31 cellular contexts compared by ENCODE assay signal in the genomic region with DNA sequence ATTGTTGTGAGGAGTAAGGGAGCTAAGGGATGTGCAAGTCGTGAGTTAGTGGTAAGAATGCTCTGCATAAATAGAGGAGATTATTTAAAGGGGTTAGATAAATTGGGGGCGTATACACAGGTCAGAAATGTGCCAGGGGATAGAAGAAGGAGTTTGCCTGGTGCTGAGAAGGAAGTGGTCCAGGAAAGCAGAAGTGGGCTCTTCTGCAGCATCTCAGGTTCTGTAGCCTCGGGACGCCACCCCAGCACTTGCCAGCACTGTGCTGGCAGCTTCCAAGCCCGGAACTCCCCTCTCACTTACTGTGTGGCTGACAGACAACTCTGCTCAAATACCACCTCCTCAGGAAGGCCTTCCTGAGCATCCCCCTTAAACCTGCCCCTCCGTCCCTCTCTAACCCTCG. TPM values are rescaled to one million over a fixed set of nuclear protein-coding genes. Genes with fewer than 3 reads are reported as not detected.
DNase-seq lines count a peak whose midpoint lies in the region; ATAC-seq, FAIRE-seq and TF ChIP-seq lines count a peak whose summit lies in the region.
"Had no signal": no experiment of that assay in that cellular context is flagged by ENCODE, and none has a peak within 500 bp of the region (broad histone marks: within the 10 kb centered on the region; RNA-seq: fewer than 3 reads in every experiment).

No MANE protein-coding gene starts in this region.

- H3K36me3 Mint-ChIP-seq in naive B cell (peaks cover 0 to 2% of the 10 kb centered on the region in 2 donors), type B pancreatic cell (no peaks in the 10 kb centered on the region)
- H3K36me3 Mint-ChIP-seq: CD8-positive, alpha-beta memory T cell; natural killer cell had no signal

- H3K27me3 Mint-ChIP-seq in naive B cell (peaks cover 46 to 50% (median 49%) of the 10 kb centered on the region in 3 donors), type B pancreatic cell (no peaks in the 10 kb centered on the region)

- no peaks in the 10 kb centered on the region for H3K36me3 ChIP-seq in GM12878 (ENCODE audit: control insufficient read depth in 2 of 2, insufficient read depth in 2 of 2, low read length in 1 of 2)
- H3K36me3 ChIP-seq: HAP-1, ovary had no signal

- intact Hi-C loops in GM12878 (cut with micrococcal nuclease; ENCODE audit: unreplicated experiment) = no loop called here

- no peak overlapping the region for H3K4me3 Mint-ChIP-seq in naive B cell
- H3K4me3 Mint-ChIP-seq in type B pancreatic cell = peak overlapping the region; percentile 17
- H3K4me3 Mint-ChIP-seq: activated naive CD8-positive, alpha-beta T cell treated with anti-CD3 and anti-CD28 coated beads, Interleukin-2, amount 50 U/mL, for 24 hours; CD8-positive, alpha-beta memory T cell; dendritic cell treated with granulocyte-macrophage colony-stimulating factor and Interleukin-4, amounts not matched to agents 40 ng/mL and 50 ng/mL, for 4 days; natural killer cell; stimulated activated naive CD8-positive, alpha-beta T cell treated with anti-CD3 and anti-CD28 coated beads, Interleukin-15, Interleukin-2, amounts not matched to agents 100 ng/mL and 50 ng/mL, for 24 hours; T-helper 17 cell had no signal

- BruUV-seq in GM12878 (replicated peaks; lab: Mats Ljungman, UMichigan) = no TSS peak

- H3K27ac Mint-ChIP-seq in naive B cell (no peak overlapping the region), type B pancreatic cell (peak overlapping the region; percentile 96)
- H3K27ac Mint-ChIP-seq: activated naive CD8-positive, alpha-beta T cell treated with anti-CD3 and anti-CD28 coated beads, Interleukin-2, amount 50 U/mL, for 24 hours; CD8-positive, alpha-beta memory T cell; dendritic cell treated with granulocyte-macrophage colony-stimulating factor and Interleukin-4, amounts not matched to agents 40 ng/mL and 50 ng/mL, for 4 days; natural killer cell; stimulated activated naive CD8-positive, alpha-beta T cell treated with anti-CD3 and anti-CD28 coated beads, Interleukin-15, Interleukin-2, amounts not matched to agents 100 ng/mL and 50 ng/mL, for 24 hours; T-helper 17 cell had no signal

- in situ Hi-C loops in GM12878 (cut with MboI) = no loop called here

- SMC1A ChIA-PET in GM12878 (lab: Charles Lee; ENCODE audit: uncharacterized antibody, unreplicated experiment) = no interaction called here

- no peak for TF ChIP-seq EP300 in GM12878 (IDR thresholded peaks at IDR 0.05; ENCODE audit: borderline replicate concordance in 1 of 2, control insufficient read depth in 1 of 2, low read depth in 2 of 2, low read length in 2 of 2)

- TF ChIP-seq POLR2A in GM12878 (IDR thresholded peaks at IDR 0.05; ENCODE audit: low read depth, low read length) = no peak

- H3K79me2 ChIP-seq in GM12878 (ENCODE audit: control insufficient read depth, insufficient read depth, low read length) = no peaks in the 10 kb centered on the region

- ATAC-seq in GM12878 = peak; percentile 45; the same call in 2 of the 3 replicates
- ATAC-seq in naive B cell (ENCODE audit: low read depth in 2 of 2) = peak; percentile 14 to 61
- ATAC-seq in GM18498 (IDR thresholded peaks at IDR 0.05; ENCODE audit: unreplicated experiment) = no peak
- ATAC-seq: HepG2, natural killer cell, T-helper 17 cell had no signal

- WGBS in GM12878 (ENCODE audit: insufficient coverage, insufficient replicate concordance, low lambda C conversion rate, missing lambda C conversion rate) = 7% methylated on average over 7 of the region's 7 CpGs

- no peak overlapping the region for H2AFZ ChIP-seq in GM12878 (ENCODE audit: control insufficient read depth, low read depth, low read length)

- H3K4me3 ChIP-seq in GM12878 = no peak overlapping the region
- H3K4me3 ChIP-seq: HAP-1, ovary, testis had no signal

- no peak for FAIRE-seq in GM12878 (lab: Jason Lieb, UNC)
- FAIRE-seq: astrocyte, HepG2, urothelium cell line had no signal

- POLR2A ChIA-PET in GM12878 (lab: Charles Lee) = no interaction called here

- H3K4me1 Mint-ChIP-seq in naive B cell (peaks cover 0 to 5% (median 0%) of the 10 kb centered on the region in 3 donors), type B pancreatic cell (ENCODE audit: unreplicated experiment) (peaks cover 65% of the 10 kb centered on the region)

- DNase-seq in SIG-M5 treated with dmso at 0.1 percent for 504 hours (lab: John Stamatoyannopoulos, UW; ENCODE audit: unreplicated experiment) (peak; percentile 26), SIG-M5 (lab: John Stamatoyannopoulos, UW) (no peak), GM12878 (ENCODE audit: low read depth, low spot score) (no peak), naive B cell (no peak), type B pancreatic cell (ENCODE audit: extremely low spot score, unreplicated experiment) (no peak), NCI-H2107 treated with DMSO at 0.1 percent for 48 hours (lab: John Stamatoyannopoulos, UW; ENCODE audit: unreplicated experiment) (no peak), NCI-H1092 treated with DMSO at 0.1 percent for 48 hours (lab: John Stamatoyannopoulos, UW) (no peak)
- DNase-seq: activated CD4-positive, alpha-beta T cell treated with anti-CD3 and anti-CD28 coated beads, Interleukin-2, amount 50 U/mL, for 48 hours; activated CD4-positive, CD25-positive, alpha-beta regulatory T cell treated with anti-CD3 and anti-CD28 coated beads, Interleukin-2, amount 50 U/mL, for 72 hours; activated naive CD4-positive, alpha-beta T cell; activated naive CD8-positive, alpha-beta T cell treated with anti-CD3 and anti-CD28 coated beads, Interleukin-2, amount 50 U/mL, for 24 hours; AML-193; CD8-positive, alpha-beta memory T cell; DMS 273 treated with DMSO at 0.1 percent for 48 hours; erythroblast; Karpas-422; natural killer cell; NCI-H1694; NCI-H446 treated with DMSO at 0.1 percent for 48 hours; retina; T-helper 17 cell; testis had no signal

- no peak for TF ChIP-seq CTCF in GM12878 (IDR thresholded peaks at IDR 0.05 in 2 of 3, conservative IDR thresholded peaks at IDR 0.05 in 1 of 3; ENCODE audit: control insufficient read depth in 2 of 3, extremely low read depth in 1 of 3, insufficient read depth in 1 of 3, low read depth in 3 of 3, low read length in 3 of 3)
- TF ChIP-seq CTCF in type B pancreatic cell (conservative IDR thresholded peaks at IDR 0.05) = no peak

- no peak overlapping the region for H3K9ac ChIP-seq in GM12878 (ENCODE audit: control insufficient read depth, insufficient read depth, low read length)

- H4K20me1 ChIP-seq in GM12878 (ENCODE audit: control insufficient read depth, insufficient read depth) = no peaks in the 10 kb centered on the region; the same call in 1 of the 2 replicates

- peaks cover 0 to 1% of the 10 kb centered on the region in 2 experiments; a peak in 1 of 4 replicates for H3K27me3 ChIP-seq in GM12878 (replicated peaks in 1 of 2; ENCODE audit: control insufficient read depth in 2 of 2, insufficient read depth in 2 of 2, low read length in 1 of 2)
- H3K27me3 ChIP-seq: ovary, testis had no signal

- H3K4me2 ChIP-seq in GM12878 (ENCODE audit: control insufficient read depth, insufficient read depth) = no peak overlapping the region

- H3K9me3 ChIP-seq in GM12878 (replicated peaks; ENCODE audit: control insufficient read depth, insufficient read depth, low read length) = no peaks in the 10 kb centered on the region
- H3K9me3 ChIP-seq: HAP-1, ovary, testis had no signal

- peaks cover 7% of the 10 kb centered on the region for H3K4me1 ChIP-seq in GM12878 (ENCODE audit: control insufficient read depth, insufficient read depth, low read length)
- H3K4me1 ChIP-seq: HAP-1 had no signal

- RAD21 ChIA-PET in GM12878 (lab: Charles Lee; ENCODE audit: unreplicated experiment) = no interaction called here

- CTCF ChIA-PET in GM12878 (lab: Yijun Ruan, JAX) = no interaction called here

- TF ChIP-seq RAD21 in GM12878 (IDR thresholded peaks at IDR 0.05; ENCODE audit: insufficient read depth, low read depth, low read length) = no peak

- H3K9me3 Mint-ChIP-seq in naive B cell (no peaks in the 10 kb centered on the region), type B pancreatic cell (no peaks in the 10 kb centered on the region)
- H3K9me3 Mint-ChIP-seq: activated naive CD8-positive, alpha-beta T cell treated with anti-CD3 and anti-CD28 coated beads, Interleukin-2, amount 50 U/mL, for 24 hours; CD8-positive, alpha-beta memory T cell; dendritic cell treated with granulocyte-macrophage colony-stimulating factor and Interleukin-4, amounts not matched to agents 40 ng/mL and 50 ng/mL, for 4 days; natural killer cell; stimulated activated naive CD8-positive, alpha-beta T cell treated with anti-CD3 and anti-CD28 coated beads, Interleukin-15, Interleukin-2, amounts not matched to agents 100 ng/mL and 50 ng/mL, for 24 hours had no signal

- no peak overlapping the region for H3K27ac ChIP-seq in GM12878 (ENCODE audit: control insufficient read depth, insufficient read depth)
- H3K27ac ChIP-seq: testis had no signal

TF ChIP-seq in GM12878, 131 proteins besides CTCF, POLR2A, EP300 and RAD21:
- TF ChIP-seq MYB (IDR thresholded peaks at IDR 0.05; ENCODE audit: borderline replicate concordance, low read depth, low read length) = no peak
- TF ChIP-seq SPI1 (IDR thresholded peaks at IDR 0.05; ENCODE audit: borderline replicate concordance, insufficient read depth, low read depth, low read length) = peak; percentile 50

RNA-seq across cellular contexts. Expression of gene ABCA4, which starts 18.8 kb away (rescaled TPM):
- total RNA-seq in GM12878 (2013; cell fraction: nucleolus; rRNA removed) = not detected in 2 replicates
- total RNA-seq in GM12878 (2014; rRNA removed) (0.06 TPM in 1 of 2 replicates, not detected in the other), GM12878 (2014; rRNA removed; fragmentation: Illumina TruSeq; extraction: Trizol) (not detected in 2 replicates), GM12878 (2021) (0.24 and 0.28 TPM in 2 replicates), type B pancreatic cell (ENCODE audit: low replicate concordance) (3.2 and 6.4 TPM in 2 replicates)
- polyA plus RNA-seq in GM12878 (2011; ENCODE audit: low read depth) = not detected
- polyA plus RNA-seq in GM12878 (2011; rRNA removed) (0.03 and 0.09 TPM in 2 replicates), GM12878 (2014; fragmentation: Illumina TruSeq; extraction: Trizol) (0.03 TPM in 1 of 2 replicates, not detected in the other), GM12878 (2014; fragmentation: Nextera tagmentation; extraction: Ambion mirVana) (not detected), GM12878 (2014; rRNA removed) (0.17 TPM in 1 of 2 replicates, not detected in the other), GM12878 (2016; fragmentation: Nextera tagmentation; extraction: Ambion mirVana) (under 1 TPM; 0.11 to 0.16 TPM), naive B cell (ENCODE audit: low read depth in 6 of 6) (not detected)
- polyA plus RNA-seq in GM12878 (2011; cell fraction: cytosol; rRNA removed) = 0.05 and 0.09 TPM in 2 replicates
- 0.10 and 0.37 TPM in 2 replicates for polyA plus RNA-seq in GM12878 (2011; cell fraction: nucleus; rRNA removed)
- polyA plus RNA-seq in GM12878 (2012) = 0.03 and 0.06 TPM in 2 replicates
- 0.21 TPM in 1 of 2 replicates, not detected in the other for polyA minus RNA-seq in GM12878 (2011; rRNA and poly(A)+ RNA removed)
- polyA minus RNA-seq in GM12878 (2011; cell fraction: cytosol; rRNA and poly(A)+ RNA removed) = not detected in 2 replicates
- polyA minus RNA-seq in GM12878 (2011; cell fraction: nucleus; rRNA and poly(A)+ RNA removed) = not detected in 2 replicates
- total RNA-seq: A172; CD8-positive, alpha-beta memory T cell; T-helper 17 cell had no signal
- polyA plus RNA-seq: CD8-positive, alpha-beta memory T cell had no signal
